ENCODE assay signal across 9 cellular contexts in genomic region chr10:49534670-49535381, GRCh38. TPM values are rescaled to one million over a fixed set of nuclear protein-coding genes. Genes with fewer than 3 reads are reported as not detected.
A peak's percentile ranks its signal among the peaks of the same experiment; 100 is the strongest.
DNase-seq lines count a peak whose midpoint lies in the region; ATAC-seq and TF ChIP-seq lines count a peak whose summit lies in the region.
"Had no signal": no experiment of that assay in that cellular context is flagged by ENCODE, and none has a peak within 500 bp of the region (broad histone marks: within the 10 kb centered on the region; RNA-seq: fewer than 3 reads in every experiment).

No MANE protein-coding gene starts in this region.

- in situ Hi-C loops in KBM-7 (cut with MboI; ENCODE audit: low pct_unique_long_range_greater_than_20kb, low sequenced_read_pairs): no loop called here

- DNase-seq in GM12864 (ENCODE audit: low read depth) (peak; percentile 86), coronary artery (ENCODE audit: low spot score) (no peak), hypothalamus (lab: John Stamatoyannopoulos, UW) (no peak), NCI-H446 treated with DMSO at 0.1 percent for 48 hours (lab: John Stamatoyannopoulos, UW) (no peak), KBM-7 (no peak), psoas muscle (no peak)

- TF ChIP-seq CTCF in GM12864 (IDR thresholded peaks at IDR 0.05; ENCODE audit: low read depth, low read length, missing control alignments) (no peak), coronary artery (IDR thresholded peaks at IDR 0.05) (no peak), psoas muscle (IDR thresholded peaks at IDR 0.05) (no peak)

- H3K36me3 ChIP-seq in psoas muscle (ENCODE audit: insufficient read depth in 1 of 2, low read depth in 1 of 2): peaks cover 8 to 37% of the 10 kb centered on the region in 2 donors

- intact Hi-C loops in psoas muscle (cut with DNase I): no loop called here

- peaks cover 8% of the 10 kb centered on the region for H3K4me1 ChIP-seq in psoas muscle

- peak; percentile 64 for ATAC-seq in GM21390 (IDR thresholded peaks at IDR 0.05; ENCODE audit: unreplicated experiment)
- ATAC-seq in HG03571 (IDR thresholded peaks at IDR 0.05; ENCODE audit: unreplicated experiment): peak; percentile 51
- no peak for ATAC-seq in psoas muscle
- ATAC-seq: Panc1 had no signal

- no peaks in the 10 kb centered on the region for H3K9me3 ChIP-seq in psoas muscle

- H3K27ac ChIP-seq in coronary artery (peak overlapping the region in 1 of 2 donors; percentile 81), psoas muscle (no peak overlapping the region)

- H3K27me3 ChIP-seq in psoas muscle (ENCODE audit: insufficient read depth in 3 of 3, low read length in 2 of 3): no peaks in the 10 kb centered on the region

- 64 to 80% (median 74%) methylated on average over 9 of the region's 9 CpGs for WGBS in psoas muscle, 3 donors

- H3K4me3 ChIP-seq in GM12864 (ENCODE audit: low read depth, low read length): peak overlapping the region; percentile 16; the same call in 1 of the 2 replicates
- peak overlapping the region; percentile 17 for H3K4me3 ChIP-seq in coronary artery
- H3K4me3 ChIP-seq in psoas muscle: no peak overlapping the region

RNA-seq across cellular contexts. Expression of gene ERCC6, which starts 4.1 kb away (rescaled TPM):
- 10 to 100 TPM; 11.5 to 19.3 (median 15.0) TPM for total RNA-seq in psoas muscle
- 1 to 10 TPM; 2.7 to 5.2 (median 3.3) TPM for polyA plus RNA-seq in psoas muscle

Comparison
In these comparisons a context has a peak if more than half of its experiments do, and no peak if none do; other contexts are left out.
1. ATAC-seq: peak in GM21390 (single experiment) and HG03571 (single experiment); none in psoas muscle (0 of 4).